Comparison of ENCODE assay signal across 31 cellular contexts in the genomic region with DNA sequence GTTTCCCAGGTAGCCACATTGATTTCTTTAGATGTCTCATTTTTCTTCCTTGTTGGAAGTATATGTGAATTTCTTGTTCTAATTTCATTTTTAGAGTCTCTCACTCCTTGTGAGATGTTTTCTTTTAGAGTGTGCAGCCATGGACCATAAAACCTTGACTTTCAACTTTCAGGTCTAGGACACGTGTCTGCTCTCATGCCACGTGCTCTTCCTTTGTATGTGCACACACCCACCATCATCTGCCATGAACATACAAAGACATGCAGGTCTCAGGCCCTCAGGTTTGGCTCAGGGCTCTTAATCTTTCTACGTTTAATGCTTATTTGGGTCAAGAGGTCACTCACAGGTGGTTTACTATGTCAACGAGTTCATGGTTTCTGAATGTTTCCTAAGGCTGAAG.
"Had no signal": no experiment of that assay in that cellular context is flagged by ENCODE, and none has a peak within 500 bp of the region (broad histone marks: within the 10 kb centered on the region; RNA-seq: fewer than 3 reads in every experiment).

No MANE protein-coding gene starts in this region.

- H3K4me3 ChIP-seq: adrenal gland, body of pancreas, breast epithelium had no signal

- DNase-seq: activated B cell treated with CpG ODN at 0.5 μM for 24 hours; activated CD4-positive, alpha-beta memory T cell treated with anti-CD3 and anti-CD28 coated beads for 36 hours; activated CD4-positive, alpha-beta T cell treated with anti-CD3 and anti-CD28 coated beads for 4 hours; activated CD4-positive, alpha-beta T cell treated with anti-CD3 and anti-CD28 coated beads, Interleukin-2, amount 10 ng/mL, durations not matched to agents 24 days and 14 days; activated CD4-positive, alpha-beta T cell treated with anti-CD3 and anti-CD28 coated beads, Interleukin-2, amount 50 U/mL, for 1 hour; activated CD4-positive, alpha-beta T cell treated with anti-CD3 and anti-CD28 coated beads, Interleukin-2, amount 50 U/mL, for 4 hours; activated CD4-positive, CD25-positive, alpha-beta regulatory T cell treated with anti-CD3 and anti-CD28 coated beads, Interleukin-2, amount 50 U/mL, for 72 hours; activated CD8-positive, alpha-beta memory T cell treated with anti-CD3 and anti-CD28 coated beads, Interleukin-2, amount 50 U/mL, for 4 hours; activated CD8-positive, alpha-beta T cell treated with anti-CD3 and anti-CD28 coated beads for 36 hours; activated effector memory CD4-positive, alpha-beta T cell treated with anti-CD3 and anti-CD28 coated beads, Interleukin-2, amount 50 U/mL, for 16 hours; activated gamma-delta T cell treated with Interleukin-2 at 50 U/mL for 16 hours; activated naive CD4-positive, alpha-beta T cell; activated naive CD4-positive, alpha-beta T cell treated with anti-CD3 and anti-CD28 coated beads for 36 hours; activated naive CD4-positive, alpha-beta T cell treated with anti-CD3 and anti-CD28 coated beads, Interleukin-2, amount 50 U/mL, for 16 hours; activated naive CD8-positive, alpha-beta T cell treated with anti-CD3 and anti-CD28 coated beads for 36 hours; activated T-cell treated with anti-CD3 and anti-CD28 coated beads for 4 hours; activated T-cell treated with anti-CD3 and anti-CD28 coated beads, Interleukin-2, amount 50 U/mL, for 1 hour; activated T-cell treated with anti-CD3 and anti-CD28 coated beads, Interleukin-2, amount 50 U/mL, for 4 hours; activated T-cell treated with anti-CD3 and anti-CD28 coated beads, Interleukin-2, amount 50 U/mL, for 72 hours; adrenal gland; amniotic stem cell; aorta; body of pancreas; brain microvascular endothelial cell; caudate nucleus; cerebellar nuclear complex; T-helper 1 cell; T-helper 2 cell; T-helper 9 cell had no signal

- H3K27ac ChIP-seq: adrenal gland, body of pancreas, brain microvascular endothelial cell, breast epithelium, VCaP had no signal

- H3K9me3 ChIP-seq: adrenal gland, body of pancreas, breast epithelium had no signal

- H3K36me3 ChIP-seq: adrenal gland, brain microvascular endothelial cell, breast epithelium had no signal

- H3K4me1 ChIP-seq: adrenal gland, body of pancreas, breast epithelium had no signal

- H3K27me3 ChIP-seq: adrenal gland, body of pancreas, brain microvascular endothelial cell, breast epithelium had no signal
